9 cellular contexts compared by ENCODE assay signal in the genomic region with DNA sequence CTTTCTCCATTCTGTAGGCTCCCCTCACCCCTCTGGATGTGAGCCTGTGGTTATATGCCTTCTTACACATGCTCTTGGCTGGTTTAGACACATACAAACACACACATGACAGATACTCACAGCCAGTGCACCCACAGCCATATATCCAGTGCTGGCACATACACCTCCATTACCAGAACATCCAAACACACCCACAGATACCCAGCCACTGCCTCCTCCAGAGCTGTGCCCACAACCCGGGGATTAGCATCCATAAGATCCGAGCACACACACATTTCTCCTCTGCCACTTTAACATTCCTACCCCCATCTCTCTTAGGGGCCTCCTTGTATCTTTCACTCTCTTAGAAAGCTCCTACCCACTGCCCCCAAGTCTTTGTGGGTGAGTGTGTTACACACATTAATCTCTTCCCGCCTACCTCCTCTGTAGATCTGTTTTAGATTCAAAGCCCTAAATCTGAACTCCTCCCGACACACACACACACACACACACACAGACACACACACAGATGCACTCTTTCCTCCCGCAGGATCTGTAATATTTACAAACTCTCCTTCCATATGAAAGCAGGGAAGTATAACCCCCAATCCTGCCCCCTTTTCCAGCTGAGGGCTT. TPM values are rescaled to one million over a fixed set of nuclear protein-coding genes. Genes with fewer than 3 reads are reported as not detected.
DNase-seq lines count a peak whose midpoint lies in the region; ATAC-seq, FAIRE-seq and TF ChIP-seq lines count a peak whose summit lies in the region.
"Had no signal": no experiment of that assay in that cellular context is flagged by ENCODE, and none has a peak within 500 bp of the region (broad histone marks: within the 10 kb centered on the region; RNA-seq: fewer than 3 reads in every experiment).

No MANE protein-coding gene starts in this region.

- TF ChIP-seq POLR2A in GM12892 (IDR thresholded peaks at IDR 0.05; ENCODE audit: low read depth, low read length): peak; percentile 21; the same call in 1 of the 2 replicates

- FAIRE-seq in GM12892 (lab: Jason Lieb, UNC): no peak

- peaks cover 53% of the 10 kb centered on the region for H3K4me1 Mint-ChIP-seq in activated CD4-positive, alpha-beta memory T cell treated with anti-CD3 and anti-CD28 coated beads for 36 hours (ENCODE audit: low read depth)

- peak overlapping the region in 15 of 21 experiments; percentile 11 to 100 (median 47) for H3K27ac ChIP-seq in skin epidermis

- no peak overlapping the region for H3K4me3 Mint-ChIP-seq in activated CD4-positive, alpha-beta memory T cell treated with anti-CD3 and anti-CD28 coated beads for 36 hours

- peak overlapping the region; percentile 54 for H3K27ac Mint-ChIP-seq in activated CD4-positive, alpha-beta memory T cell treated with anti-CD3 and anti-CD28 coated beads for 36 hours

- no peak for ATAC-seq in HG02678 (IDR thresholded peaks at IDR 0.05; ENCODE audit: unreplicated experiment)

- intact Hi-C loops in activated CD4-positive, alpha-beta memory T cell treated with anti-CD3 and anti-CD28 coated beads for 36 hours (cut with micrococcal nuclease): loop anchor here (5.0 kb wide), 1 partner anchor 112 kb away; a partner anchor contains a TSS

- CTCF ChIA-PET in activated CD4-positive, alpha-beta memory T cell treated with anti-CD3 and anti-CD28 coated beads for 36 hours (lab: Charles Lee): interaction anchor here (1.0 to 2.0 kb wide), 4 partner anchors 10 to 82 kb away, joined by 5 to 8 read pairs (median 6); no protein-coding TSS in a partner anchor

- H3K9me3 Mint-ChIP-seq in activated CD4-positive, alpha-beta memory T cell treated with anti-CD3 and anti-CD28 coated beads for 36 hours: no peaks in the 10 kb centered on the region

- DNase-seq in GM12892 (ENCODE audit: insufficient read length): no peak
- DNase-seq in activated CD4-positive, alpha-beta memory T cell treated with anti-CD3 and anti-CD28 coated beads for 36 hours: no peak
- peak; percentile 28 for DNase-seq in fibroblast of peridontal ligament (ENCODE audit: extremely low read depth)
- no peak for DNase-seq in stimulated activated CD4-positive, alpha-beta T cell treated with anti-CD3 and anti-CD28 coated beads, Interleukin-15, amount 100 ng/mL, for 24 hours
- no peak for DNase-seq in NCI-H1105 treated with DMSO at 0.1 percent for 48 hours (lab: John Stamatoyannopoulos, UW)
- DNase-seq: activated effector memory CD4-positive, alpha-beta T cell treated with anti-CD3 and anti-CD28 coated beads, Interleukin-2, amount 50 U/mL, for 16 hours; NCI-H526 treated with DMSO at 0.1 percent for 48 hours had no signal

- no peaks in the 10 kb centered on the region for H3K27me3 Mint-ChIP-seq in activated CD4-positive, alpha-beta memory T cell treated with anti-CD3 and anti-CD28 coated beads for 36 hours

- POLR2A ChIA-PET in activated CD4-positive, alpha-beta memory T cell treated with anti-CD3 and anti-CD28 coated beads for 36 hours (lab: Charles Lee): no interaction called here

- no peak overlapping the region for H3K4me3 ChIP-seq in skin epidermis

- H3K36me3 Mint-ChIP-seq in activated CD4-positive, alpha-beta memory T cell treated with anti-CD3 and anti-CD28 coated beads for 36 hours: peaks cover 26% of the 10 kb centered on the region

RNA-seq across cellular contexts. Expression of a gene that starts 4.0 kb away (rescaled TPM):
- 61.6 TPM for polyA plus RNA-seq in GM12892 (2012; ENCODE audit: missing spikeins)
- 10 to 100 TPM; 51.8 to 51.9 TPM for total RNA-seq in activated CD4-positive, alpha-beta memory T cell treated with anti-CD3 and anti-CD28 coated beads for 36 hours

RNA-seq across cellular contexts. Expression of a gene that starts 18.8 kb away (rescaled TPM):
- polyA plus RNA-seq in GM12892 (2012; ENCODE audit: missing spikeins): 0.74 TPM
- total RNA-seq in activated CD4-positive, alpha-beta memory T cell treated with anti-CD3 and anti-CD28 coated beads for 36 hours: not detected

RNA-seq across cellular contexts. Expression of a gene that starts 53.2 kb away (rescaled TPM):
- 74.6 TPM for polyA plus RNA-seq in GM12892 (2012; ENCODE audit: missing spikeins)
- total RNA-seq in activated CD4-positive, alpha-beta memory T cell treated with anti-CD3 and anti-CD28 coated beads for 36 hours: 100 to 1,000 TPM; 142 to 150 TPM

RNA-seq across cellular contexts. Expression of a gene that starts 57.7 kb away (rescaled TPM):
- polyA plus RNA-seq in GM12892 (2012; ENCODE audit: missing spikeins): 1.7 TPM
- total RNA-seq in activated CD4-positive, alpha-beta memory T cell treated with anti-CD3 and anti-CD28 coated beads for 36 hours: not detected
